ENCODE assay signal across 8 cellular contexts in the genomic region with DNA sequence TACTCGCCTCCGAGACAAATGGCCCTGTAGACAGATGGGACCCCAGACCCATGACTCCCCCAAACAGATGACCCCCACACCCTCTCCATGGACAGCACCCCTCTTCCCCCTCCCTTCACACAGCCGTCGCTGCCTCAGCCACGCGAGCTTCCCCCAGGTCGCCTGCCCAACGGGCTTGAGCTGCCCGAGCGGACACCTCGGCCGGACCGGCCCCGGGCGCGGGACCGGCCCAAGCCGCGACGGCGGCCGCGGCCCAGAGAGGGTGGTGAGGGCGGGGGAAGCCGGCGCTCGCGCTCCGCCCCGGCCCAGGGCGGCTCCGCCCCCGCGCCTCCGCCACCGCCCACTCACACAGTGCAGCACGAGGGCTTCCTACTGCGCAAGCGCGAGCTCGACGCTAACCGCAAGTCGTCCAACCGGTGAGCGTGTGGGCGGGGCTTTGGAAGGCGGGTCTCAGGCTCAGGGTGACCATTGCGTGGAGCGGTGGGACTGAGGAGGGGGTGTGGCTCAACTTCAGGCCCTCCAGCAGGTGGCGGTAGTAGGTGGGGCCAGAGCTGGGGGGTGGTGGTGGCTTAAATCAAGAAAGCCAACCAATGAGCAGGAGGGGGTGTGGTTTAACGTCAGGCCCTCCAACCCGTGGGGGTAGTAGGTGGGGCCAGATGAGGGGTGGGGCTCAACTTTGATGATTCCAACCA. TPM values are rescaled to one million over a fixed set of nuclear protein-coding genes. Genes with fewer than 3 reads are reported as not detected.
A peak's percentile ranks its signal among the peaks of the same experiment; 100 is the strongest.
DNase-seq lines count a peak whose midpoint lies in the region; ATAC-seq and TF ChIP-seq lines count a peak whose summit lies in the region.

No MANE protein-coding gene starts in this region.

- H3K36me3 ChIP-seq in NT2/D1 (ENCODE audit: insufficient read depth, insufficient read length, low read length) (no peaks in the 10 kb centered on the region), mesodermal cell (ENCODE audit: control insufficient read depth, insufficient read depth, low read length) (no peaks in the 10 kb centered on the region)

- peaks cover 9% of the 10 kb centered on the region for H3K4me1 Mint-ChIP-seq in endothelial cell (ENCODE audit: unreplicated experiment)

- H3K27ac ChIP-seq in mesodermal cell (ENCODE audit: low read depth, low read length, severe bottlenecking), result no peak overlapping the region

- H3K27ac Mint-ChIP-seq in endothelial cell (ENCODE audit: unreplicated experiment), result no peak overlapping the region

- ATAC-seq in GM21390 (IDR thresholded peaks at IDR 0.05; ENCODE audit: unreplicated experiment), result peak; percentile 80

- peak overlapping the region; percentile 77 for H3K9ac ChIP-seq in NT2/D1 (ENCODE audit: insufficient read length, low read depth)

- peak overlapping the region; percentile 83 for H3K4me3 Mint-ChIP-seq in endothelial cell (ENCODE audit: unreplicated experiment)

- H3K4me1 ChIP-seq in NT2/D1 (ENCODE audit: insufficient read depth, insufficient read length), result peaks cover 5% of the 10 kb centered on the region
- H3K4me1 ChIP-seq in mesodermal cell (ENCODE audit: control insufficient read depth, insufficient read depth, low read length, poor library complexity, severe bottlenecking), result peaks cover 2% of the 10 kb centered on the region

- WGBS in mesodermal cell (ENCODE audit: insufficient coverage in 2 of 2), 2 experiments, result 0 to 1% methylated on average over 11 to 34 of the region's 53 CpGs

- H3K4me3 ChIP-seq in NT2/D1 (ENCODE audit: insufficient read length, low read depth) (peak overlapping the region; percentile 49), mesodermal cell (ENCODE audit: extremely low read depth, insufficient read depth, low read length, poor library complexity, severe bottlenecking) (peak overlapping the region; percentile 43)

- peak; percentile 98 for DNase-seq in COR-L47 (lab: John Stamatoyannopoulos, UW)
- peak; percentile 86 to 100 (median 100) for DNase-seq in HUDEP-2 (lab: John Stamatoyannopoulos, UW; ENCODE audit: unreplicated experiment in 76 of 76)
- DNase-seq in NT2/D1 (ENCODE audit: low read depth, low spot score), result peak; percentile 98
- peak; percentile 94 for DNase-seq in activated CD8-positive, alpha-beta memory T cell treated with anti-CD3 and anti-CD28 coated beads, Interleukin-2, amount 50 U/mL, for 1 hour (ENCODE audit: extremely low read depth)
- DNase-seq in endothelial cell (ENCODE audit: low spot score), result peak; percentile 98
- peak; percentile 77 for DNase-seq in stimulated activated CD8-positive, alpha-beta memory T cell treated with anti-CD3 and anti-CD28 coated beads, Interleukin-15, amount 100 ng/mL, for 24 hours (ENCODE audit: low read depth)

- no peaks in the 10 kb centered on the region for H3K9me3 ChIP-seq in NT2/D1 (ENCODE audit: insufficient read depth, low read length)
- H3K9me3 ChIP-seq in mesodermal cell (ENCODE audit: control insufficient read depth, low read length), result no peaks in the 10 kb centered on the region

- H3K27me3 ChIP-seq in NT2/D1 (ENCODE audit: insufficient read depth, insufficient read length), result peaks cover 47% of the 10 kb centered on the region

- TF ChIP-seq CTCF in endothelial cell (IDR thresholded peaks at IDR 0.05; ENCODE audit: unreplicated experiment), result peak; percentile 42

- H3K9me3 Mint-ChIP-seq in endothelial cell (ENCODE audit: unreplicated experiment), result no peaks in the 10 kb centered on the region

- H3K36me3 Mint-ChIP-seq in endothelial cell (ENCODE audit: low read depth, unreplicated experiment), result no peaks in the 10 kb centered on the region

- peaks cover 27% of the 10 kb centered on the region for H3K27me3 Mint-ChIP-seq in endothelial cell (ENCODE audit: unreplicated experiment)

RNA-seq across cellular contexts. Expression of gene SHKBP1, which starts 6.2 kb away (rescaled TPM):
- total RNA-seq in endothelial cell (ENCODE audit: unreplicated experiment), result 84.6 TPM
- 92.0 TPM for polyA plus RNA-seq in mesodermal cell (2013, experiment 1 of 2)
- polyA plus RNA-seq in mesodermal cell (2013, experiment 2 of 2), result 81.3 TPM

RNA-seq across cellular contexts. Expression of gene LTBP4, which starts 30.7 kb away (rescaled TPM):
- 175 TPM for total RNA-seq in endothelial cell (ENCODE audit: unreplicated experiment)
- 141 TPM for polyA plus RNA-seq in mesodermal cell (2013, experiment 1 of 2)
- 112 TPM for polyA plus RNA-seq in mesodermal cell (2013, experiment 2 of 2)
